ENCODE assay signal across 8 cellular contexts in genomic region chr3:142888484-142889262, GRCh38. TPM values are rescaled to one million over a fixed set of nuclear protein-coding genes. Genes with fewer than 3 reads are reported as not detected.
DNase-seq lines count a peak whose midpoint lies in the region; TF ChIP-seq lines count a peak whose summit lies in the region.

Gene PCOLCE2, minus strand, starts transcription at chr3:142889083. Its CDS starts 187 bp downstream, at chr3:142888896.

- H3K79me2 ChIP-seq in neural cell (replicated peaks; ENCODE audit: insufficient read depth, low read length), result no peaks in the 10 kb centered on the region

- DNase-seq in SIG-M5 treated with dmso at 0.1 percent for 504 hours (lab: John Stamatoyannopoulos, UW; ENCODE audit: unreplicated experiment) (peak; percentile 58), SIG-M5 (lab: John Stamatoyannopoulos, UW) (no peak), NB4 (ENCODE audit: low read depth) (peak; percentile 74), foreskin fibroblast (peak in 1 of 2 donors; percentile 49), kidney glomerular epithelial cell (lab: John Stamatoyannopoulos, UW) (no peak), superior temporal gyrus (ENCODE audit: extremely low spot score) (no peak)
- peak; percentile 66 for DNase-seq in activated CD8-positive, alpha-beta memory T cell treated with anti-CD3 and anti-CD28 coated beads for 24 hours

- TF ChIP-seq POLR2A in NB4 (IDR thresholded peaks at IDR 0.05; ENCODE audit: extremely low read depth, insufficient read length), result no peak

- H3K36me3 ChIP-seq in neural cell (ENCODE audit: insufficient read depth, low read length), result no peaks in the 10 kb centered on the region

- H3K4me3 ChIP-seq in NB4 (ENCODE audit: low read depth, low read length), result peak within 1 kb of the TSS; percentile 63
- peak within 1 kb of the TSS; percentile 50 to 59 for H3K4me3 ChIP-seq in foreskin fibroblast (ENCODE audit: low read depth in 1 of 2, low read length in 2 of 2)
- H3K4me3 ChIP-seq in neural cell (ENCODE audit: low read length), result peak within 1 kb of the TSS; percentile 84

- TF ChIP-seq RAD21 in neural cell (conservative IDR thresholded peaks at IDR 0.05), result no peak

- H3K9ac ChIP-seq in neural cell (ENCODE audit: low read length), result peak within 1 kb of the TSS; percentile 63

- H3K9me2 ChIP-seq in neural cell (ENCODE audit: insufficient read depth, low read length), result no peaks in the 10 kb centered on the region

- H4K20me1 ChIP-seq in neural cell (ENCODE audit: insufficient read depth), result no peaks in the 10 kb centered on the region

- no peaks in the 10 kb centered on the region for H3F3A ChIP-seq in neural cell (ENCODE audit: insufficient read depth, low read length, poor library complexity, severe bottlenecking)

- no peaks in the 10 kb centered on the region for H3K9me3 ChIP-seq in neural cell (ENCODE audit: low read length)

- H3K27ac ChIP-seq in neural cell (ENCODE audit: low read length), result no peak within 1 kb of the TSS

- H3K4me2 ChIP-seq in neural cell (ENCODE audit: low read length), result peak within 1 kb of the TSS; percentile 57

- TF ChIP-seq CTCF in NB4 (IDR thresholded peaks at IDR 0.05; ENCODE audit: low read depth, low read length) (no peak), foreskin fibroblast (IDR thresholded peaks at IDR 0.05; ENCODE audit: low read depth, low read length) (no peak), neural cell (IDR thresholded peaks at IDR 0.05; ENCODE audit: poor library complexity, severe bottlenecking) (peak; percentile 23)

- peak; percentile 24 for TF ChIP-seq EP300 in neural cell (conservative IDR thresholded peaks at IDR 0.05; ENCODE audit: poor library complexity, severe bottlenecking)

- H2AFZ ChIP-seq in neural cell (ENCODE audit: low read depth, low read length), result peak within 1 kb of the TSS; percentile 43

- peaks cover 11% of the 10 kb centered on the region for H3K27me3 ChIP-seq in neural cell (ENCODE audit: insufficient read depth, low read depth, low read length)

TF ChIP-seq in neural cell, 6 proteins besides CTCF, POLR2A, EP300 and RAD21:
- TF ChIP-seq TAF1 (IDR thresholded peaks at IDR 0.05; ENCODE audit: low read depth) (no peak), POLR2AphosphoS5 (IDR thresholded peaks at IDR 0.05) (peak; percentile 55), MXI1 (conservative IDR thresholded peaks at IDR 0.05; ENCODE audit: poor library complexity, severe bottlenecking) (peak; percentile 76), SMC3 (conservative IDR thresholded peaks at IDR 0.05; ENCODE audit: poor library complexity) (peak; percentile 27)

RNA-seq across cellular contexts. Expression of gene PCOLCE2, which starts in this region (rescaled TPM):
- 17.4 and 29.2 TPM in 2 replicates for polyA plus RNA-seq in neural cell
- polyA minus RNA-seq in neural cell, result 12.9 and 16.2 TPM in 2 replicates

Comparison
In these comparisons a context has a peak if more than half of its experiments do, and no peak if none do; other contexts are left out.
1. DNase-seq: peak in SIG-M5 treated with dmso at 0.1 percent for 504 hours (single experiment), NB4 (single experiment) and activated CD8-positive, alpha-beta memory T cell treated with anti-CD3 and anti-CD28 coated beads for 24 hours (single experiment); none in SIG-M5 (single experiment), kidney glomerular epithelial cell (single experiment) and superior temporal gyrus (single experiment).
2. Peak in every context shown above with its lines, with median percentiles within 50 percentile points of each other: H3K4me3 ChIP-seq.